8 cellular contexts compared by ENCODE assay signal in the genomic region with DNA sequence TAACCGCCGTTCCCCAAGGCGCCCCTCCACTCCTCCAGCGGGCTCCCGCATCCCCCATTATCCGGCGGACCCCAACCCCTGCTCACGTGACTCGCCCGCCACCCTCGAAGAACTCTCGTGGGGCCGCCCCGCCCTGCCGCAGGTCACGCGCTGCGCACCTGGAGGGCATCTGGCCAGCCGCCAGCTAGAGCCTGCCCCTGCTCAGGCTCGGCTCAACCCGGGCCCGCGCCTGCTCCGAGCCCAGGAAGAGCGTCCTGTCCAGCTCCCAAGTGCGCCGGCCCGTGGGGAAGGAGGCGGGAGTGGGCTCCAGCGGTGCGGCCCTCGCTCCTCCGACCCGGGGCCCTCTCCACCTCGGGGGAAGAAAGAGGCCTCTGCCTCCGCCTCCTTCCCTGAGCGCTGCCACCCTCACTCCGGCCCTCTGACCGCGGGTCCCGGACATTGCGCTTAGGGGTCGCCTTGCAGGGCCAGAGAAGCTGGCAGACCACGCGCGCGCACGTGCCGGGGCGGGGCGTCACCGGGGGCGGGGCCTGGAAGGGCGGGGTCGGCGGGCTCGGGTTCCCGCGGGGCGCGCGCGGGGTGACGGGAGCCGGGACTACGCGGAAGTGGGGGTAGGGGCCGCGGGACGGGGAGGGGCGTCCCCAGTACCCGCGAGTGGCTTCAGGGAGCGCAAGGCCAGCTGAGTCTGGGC. TPM values are rescaled to one million over a fixed set of nuclear protein-coding genes. Genes with fewer than 3 reads are reported as not detected.
DNase-seq lines count a peak whose midpoint lies in the region; ATAC-seq and TF ChIP-seq lines count a peak whose summit lies in the region.

No MANE protein-coding gene starts in this region.

- peak overlapping the region; percentile 99 for H3K9ac ChIP-seq in OCI-LY1 (ENCODE audit: low read length)

- peak overlapping the region; percentile 96 for H3K4me3 ChIP-seq in CD8-positive, alpha-beta T cell (ENCODE audit: low read depth, low read length)
- H3K4me3 ChIP-seq in HL-60 (replicated peaks; ENCODE audit: insufficient read depth, low read length) (peak overlapping the region; percentile 75), OCI-LY1 (ENCODE audit: low read depth, low read length, poor library complexity, severe bottlenecking) (peak overlapping the region; percentile 88), muscle layer of duodenum (ENCODE audit: low read depth in 1 of 2, low read length in 2 of 2) (peak overlapping the region; percentile 80 to 84)

- peak overlapping the region; percentile 89 for H3K27ac Mint-ChIP-seq in CD8-positive, alpha-beta T cell
- peak overlapping the region; percentile 97 for H3K27ac Mint-ChIP-seq in activated T-cell treated with anti-CD3 and anti-CD28 coated beads, Interleukin-2, amount 50 U/mL, for 24 hours

- no peaks in the 10 kb centered on the region for H3K36me3 Mint-ChIP-seq in CD8-positive, alpha-beta T cell
- peaks cover 6% of the 10 kb centered on the region for H3K36me3 Mint-ChIP-seq in activated T-cell treated with anti-CD3 and anti-CD28 coated beads, Interleukin-2, amount 50 U/mL, for 24 hours (ENCODE audit: low read depth)

- H3K36me3 ChIP-seq in CD8-positive, alpha-beta T cell (ENCODE audit: insufficient read depth, low read length): no peaks in the 10 kb centered on the region
- H3K36me3 ChIP-seq in OCI-LY1 (ENCODE audit: insufficient read depth, low read length): no peaks in the 10 kb centered on the region
- H3K36me3 ChIP-seq in muscle layer of duodenum (ENCODE audit: control insufficient read depth in 1 of 2, insufficient read depth in 2 of 2, low read length in 2 of 2): no peaks in the 10 kb centered on the region

- intact Hi-C loops in CD8-positive, alpha-beta T cell (cut with DNase I, micrococcal nuclease): loop anchor here (1.0 to 5.0 kb wide), 10 partner anchors 27 to 657 kb away; a partner anchor contains a TSS

- no peaks in the 10 kb centered on the region for H4K20me1 ChIP-seq in OCI-LY1 (ENCODE audit: insufficient read depth, low read length)

- peaks cover 13% of the 10 kb centered on the region for H3K4me1 ChIP-seq in CD8-positive, alpha-beta T cell (ENCODE audit: insufficient read depth, low read length)
- H3K4me1 ChIP-seq in OCI-LY1 (ENCODE audit: insufficient read depth, low read length, severe bottlenecking): peaks cover 17% of the 10 kb centered on the region
- H3K4me1 ChIP-seq in muscle layer of duodenum (ENCODE audit: control insufficient read depth in 1 of 2, insufficient read depth in 2 of 2, low read length in 2 of 2): peaks cover 0 to 12% of the 10 kb centered on the region in 2 donors

- no peak overlapping the region for H2AFZ ChIP-seq in OCI-LY1 (ENCODE audit: low read length)

- H3K9me3 ChIP-seq in CD8-positive, alpha-beta T cell (ENCODE audit: low read length): no peaks in the 10 kb centered on the region
- H3K9me3 ChIP-seq in OCI-LY1 (ENCODE audit: low read length) (no peaks in the 10 kb centered on the region), muscle layer of duodenum (ENCODE audit: control insufficient read depth in 1 of 2, low read length in 2 of 2) (no peaks in the 10 kb centered on the region)

- peak overlapping the region; percentile 84 for H3K27ac ChIP-seq in CD8-positive, alpha-beta T cell (ENCODE audit: low read depth, low read length)
- H3K27ac ChIP-seq in HL-60 (replicated peaks) (peak overlapping the region; percentile 96), OCI-LY1 (ENCODE audit: low read depth, low read length, poor library complexity, severe bottlenecking) (peak overlapping the region; percentile 81), muscle layer of duodenum (ENCODE audit: low read length) (peak overlapping the region; percentile 87)

- H3K9me3 Mint-ChIP-seq in CD8-positive, alpha-beta T cell: no peaks in the 10 kb centered on the region
- no peaks in the 10 kb centered on the region for H3K9me3 Mint-ChIP-seq in activated T-cell treated with anti-CD3 and anti-CD28 coated beads, Interleukin-2, amount 50 U/mL, for 24 hours

- H3K4me3 Mint-ChIP-seq in CD8-positive, alpha-beta T cell: peak overlapping the region; percentile 84
- H3K4me3 Mint-ChIP-seq in activated T-cell treated with anti-CD3 and anti-CD28 coated beads, Interleukin-2, amount 50 U/mL, for 24 hours: peak overlapping the region; percentile 88

- H3K4me2 ChIP-seq in OCI-LY1 (ENCODE audit: low read length): peak overlapping the region; percentile 99

- H3K4me1 Mint-ChIP-seq in CD8-positive, alpha-beta T cell (ENCODE audit: low read depth): peaks cover 15% of the 10 kb centered on the region
- H3K4me1 Mint-ChIP-seq in activated T-cell treated with anti-CD3 and anti-CD28 coated beads, Interleukin-2, amount 50 U/mL, for 24 hours (ENCODE audit: low read depth): peaks cover 27% of the 10 kb centered on the region

- peak; percentile 15 for TF ChIP-seq CTCF in CD8-positive, alpha-beta T cell (IDR thresholded peaks at IDR 0.05)
- no peak for TF ChIP-seq CTCF in HL-60 (IDR thresholded peaks at IDR 0.05; ENCODE audit: insufficient read depth, low read length)
- no peak for TF ChIP-seq CTCF in OCI-LY1 (IDR thresholded peaks at IDR 0.05; ENCODE audit: low read length)

- TF ChIP-seq POLR2A in erythroblast (IDR thresholded peaks at IDR 0.05; ENCODE audit: low read length): no peak

- no peaks in the 10 kb centered on the region for H3F3A ChIP-seq in OCI-LY1 (ENCODE audit: insufficient read depth, low read length)

- H3K79me2 ChIP-seq in OCI-LY1 (ENCODE audit: insufficient read depth, low read length): no peaks in the 10 kb centered on the region

- no peaks in the 10 kb centered on the region for H3K27me3 Mint-ChIP-seq in CD8-positive, alpha-beta T cell (ENCODE audit: low read depth)
- H3K27me3 Mint-ChIP-seq in activated T-cell treated with anti-CD3 and anti-CD28 coated beads, Interleukin-2, amount 50 U/mL, for 24 hours: no peaks in the 10 kb centered on the region

- no peaks in the 10 kb centered on the region for H3K27me3 ChIP-seq in CD8-positive, alpha-beta T cell (ENCODE audit: insufficient read depth, low read length)
- H3K27me3 ChIP-seq in HL-60 (ENCODE audit: insufficient read depth, poor library complexity, severe bottlenecking) (no peaks in the 10 kb centered on the region), OCI-LY1 (ENCODE audit: insufficient read depth, low read length) (no peaks in the 10 kb centered on the region), muscle layer of duodenum (ENCODE audit: low read depth, low read length) (no peaks in the 10 kb centered on the region)

- POLR2A ChIA-PET in CD8-positive, alpha-beta T cell (lab: Charles Lee): interaction anchor here (0.6 to 2.7 kb wide), 16 partner anchors 27 to 1253 kb away, joined by 3 to 32 read pairs (median 4); a partner anchor contains a TSS

- CTCF ChIA-PET in CD8-positive, alpha-beta T cell (lab: Charles Lee): interaction anchor here (0.9 to 2.7 kb wide), 31 partner anchors 10 to 309 kb away, joined by 3 to 24 read pairs (median 5); a partner anchor contains a TSS

- H3K9me2 ChIP-seq in OCI-LY1 (ENCODE audit: low read depth, low read length): no peaks in the 10 kb centered on the region

- ATAC-seq in CD8-positive, alpha-beta T cell: peak; percentile 75
- ATAC-seq in GM19463 (IDR thresholded peaks at IDR 0.05; ENCODE audit: unreplicated experiment): peak; percentile 52

- peak; percentile 74 to 95 (median 90) for DNase-seq in CD8-positive, alpha-beta T cell
- DNase-seq in HL-60 (ENCODE audit: low read depth in 1 of 2, low spot score in 1 of 2) (peak; percentile 87 to 89), erythroblast (lab: John Stamatoyannopoulos, UW) (peak; percentile 89 to 92)
- peak; percentile 98 for DNase-seq in activated T-cell treated with anti-CD3 and anti-CD28 coated beads, Interleukin-2, amount 50 U/mL, for 24 hours
- DNase-seq in stimulated activated CD8-positive, alpha-beta memory T cell treated with anti-CD3 and anti-CD28 coated beads, Interleukin-7, amount 100 ng/mL, for 1 hour (ENCODE audit: low read depth in 2 of 2): peak; percentile 83 to 87

RNA-seq across cellular contexts. Expression of a gene that starts 28.4 kb away (rescaled TPM):
- total RNA-seq in CD8-positive, alpha-beta T cell: 100 to 1,000 TPM; 280 to 292 TPM

RNA-seq across cellular contexts. Expression of a gene that starts 28.9 kb away (rescaled TPM):
- total RNA-seq in CD8-positive, alpha-beta T cell: 10 to 100 TPM; 25.8 to 30.3 TPM

Comparison
In these comparisons a context has a peak if more than half of its experiments do, and no peak if none do; other contexts are left out.
1. Peak in every context shown above with its lines: DNase-seq, ATAC-seq, H3K4me3 ChIP-seq and H3K27ac ChIP-seq.